8 cellular contexts compared by ENCODE assay signal in the genomic region with DNA sequence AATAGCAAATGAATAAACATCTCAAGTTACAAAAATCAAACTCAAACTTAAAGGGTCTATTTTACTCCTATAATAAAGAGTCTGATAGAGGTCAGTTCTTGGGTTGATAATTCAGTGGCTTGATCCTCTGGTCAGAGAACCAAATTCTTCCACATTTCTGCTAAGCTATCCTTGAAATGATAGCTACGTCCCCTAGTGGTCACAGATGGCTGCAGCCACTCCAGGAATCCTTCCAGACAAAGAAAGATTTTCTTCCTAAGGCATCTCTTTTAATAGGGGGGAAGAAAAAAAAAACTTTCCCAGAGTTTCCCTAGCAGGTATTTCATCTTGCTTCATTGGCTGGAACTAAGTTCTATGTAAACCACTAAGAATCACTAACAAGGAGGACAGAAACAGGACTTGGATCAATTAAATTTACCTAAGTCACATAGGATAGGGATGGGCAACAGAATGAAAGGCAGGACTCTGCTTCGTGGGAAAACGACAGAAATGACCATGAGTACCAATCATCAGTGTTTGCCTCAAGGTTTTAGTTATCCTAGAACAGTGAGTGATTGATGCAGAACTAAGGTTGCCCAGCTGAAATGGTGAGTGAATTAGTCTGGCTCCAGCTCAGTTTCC.
DNase-seq lines count a peak whose midpoint lies in the region; ATAC-seq, FAIRE-seq and TF ChIP-seq lines count a peak whose summit lies in the region.

No MANE protein-coding gene starts in this region.

- H3K14ac ChIP-seq in mesenchymal stem cell (ENCODE audit: low read length in 2 of 2), result no peak overlapping the region

- H3K9ac ChIP-seq in DND-41 (ENCODE audit: low read depth, low read length) (no peak overlapping the region), GM12878 (ENCODE audit: control insufficient read depth, insufficient read depth, low read length) (no peak overlapping the region), mesenchymal stem cell (ENCODE audit: low read length) (no peak overlapping the region)

- no peaks in the 10 kb centered on the region for H3K4me1 Mint-ChIP-seq in activated naive CD8-positive, alpha-beta T cell treated with anti-CD3 and anti-CD28 coated beads for 36 hours
- H3K4me1 Mint-ChIP-seq in activated T-helper 17 cell treated with anti-CD3 and anti-CD28 coated beads, Interleukin-2, amount 50 U/mL, for 72 hours, result no peaks in the 10 kb centered on the region

- H4K8ac ChIP-seq in mesenchymal stem cell (ENCODE audit: low read length), result no peak overlapping the region

- H2BK15ac ChIP-seq in mesenchymal stem cell (ENCODE audit: low read depth, poor library complexity, severe bottlenecking), result no peak overlapping the region

- no peaks in the 10 kb centered on the region for H3K79me2 ChIP-seq in DND-41 (ENCODE audit: insufficient read depth, low read length)
- H3K79me2 ChIP-seq in GM12878 (ENCODE audit: control insufficient read depth, insufficient read depth, low read length), result no peaks in the 10 kb centered on the region

- H3K4me2 ChIP-seq in DND-41 (ENCODE audit: insufficient read depth, low read length) (no peak overlapping the region), GM12878 (ENCODE audit: control insufficient read depth, insufficient read depth) (no peak overlapping the region), mesenchymal stem cell (ENCODE audit: low read length, poor library complexity, severe bottlenecking) (no peak overlapping the region)

- H3K9me3 ChIP-seq in DND-41 (ENCODE audit: insufficient read depth, low read length, severe bottlenecking) (no peaks in the 10 kb centered on the region), GM12878 (replicated peaks; ENCODE audit: control insufficient read depth, insufficient read depth, low read length) (no peaks in the 10 kb centered on the region), mesenchymal stem cell (ENCODE audit: control insufficient read depth, low read length) (no peaks in the 10 kb centered on the region)

- ATAC-seq in DND-41 (ENCODE audit: insufficient read depth, low read depth) (no peak), GM12878 (no peak), HG02588 (IDR thresholded peaks at IDR 0.05; ENCODE audit: unreplicated experiment) (no peak)
- no peak for ATAC-seq in activated T-helper 17 cell treated with anti-CD3 and anti-CD28 coated beads, Interleukin-2, amount 50 U/mL, for 72 hours (replicated peaks)

- no peak overlapping the region for H2BK5ac ChIP-seq in mesenchymal stem cell (ENCODE audit: low read depth, low read length, poor library complexity, severe bottlenecking)

- H3K27ac ChIP-seq in DND-41 (ENCODE audit: low read length) (no peak overlapping the region), GM12878 (ENCODE audit: control insufficient read depth, insufficient read depth) (no peak overlapping the region), mesenchymal stem cell (ENCODE audit: low read length, poor library complexity, severe bottlenecking) (no peak overlapping the region)

- no peak overlapping the region for H3K4me3 Mint-ChIP-seq in activated naive CD8-positive, alpha-beta T cell treated with anti-CD3 and anti-CD28 coated beads for 36 hours
- H3K4me3 Mint-ChIP-seq in activated T-helper 17 cell treated with anti-CD3 and anti-CD28 coated beads, Interleukin-2, amount 50 U/mL, for 72 hours, result no peak overlapping the region

- no TSS peak for BruUV-seq in GM12878 (replicated peaks; lab: Mats Ljungman, UMichigan)

- no peak overlapping the region for H2BK120ac ChIP-seq in mesenchymal stem cell (ENCODE audit: low read depth, low read length)

- TF ChIP-seq CTCF in DND-41 (IDR thresholded peaks at IDR 0.05; ENCODE audit: borderline replicate concordance, extremely low read depth, low read length, poor library complexity, severe bottlenecking), result peak; percentile 51
- peak; percentile 50 to 65 (median 63) for TF ChIP-seq CTCF in GM12878 (IDR thresholded peaks at IDR 0.05 in 2 of 3, conservative IDR thresholded peaks at IDR 0.05 in 1 of 3; ENCODE audit: control insufficient read depth in 2 of 3, extremely low read depth in 1 of 3, insufficient read depth in 1 of 3, low read depth in 3 of 3, low read length in 3 of 3)

- TF ChIP-seq POLR2A in GM12878 (IDR thresholded peaks at IDR 0.05; ENCODE audit: low read depth, low read length), result no peak

- no peak overlapping the region for H3K27ac Mint-ChIP-seq in activated naive CD8-positive, alpha-beta T cell treated with anti-CD3 and anti-CD28 coated beads for 36 hours
- no peak overlapping the region for H3K27ac Mint-ChIP-seq in activated T-helper 17 cell treated with anti-CD3 and anti-CD28 coated beads, Interleukin-2, amount 50 U/mL, for 72 hours

- H2AFZ ChIP-seq in DND-41 (ENCODE audit: low read depth, low read length), result no peak overlapping the region
- no peak overlapping the region for H2AFZ ChIP-seq in GM12878 (ENCODE audit: control insufficient read depth, low read depth, low read length)
- H2AFZ ChIP-seq in mesenchymal stem cell (ENCODE audit: low read depth, low read length), result no peak overlapping the region

- no peak overlapping the region for H3K18ac ChIP-seq in mesenchymal stem cell (ENCODE audit: low read depth in 1 of 2, low read length in 2 of 2)

- H3K4ac ChIP-seq in mesenchymal stem cell (ENCODE audit: low read depth in 1 of 2, low read length in 2 of 2), result no peak overlapping the region

- H3K9me3 Mint-ChIP-seq in activated naive CD8-positive, alpha-beta T cell treated with anti-CD3 and anti-CD28 coated beads for 36 hours, result no peaks in the 10 kb centered on the region
- H3K9me3 Mint-ChIP-seq in activated T-helper 17 cell treated with anti-CD3 and anti-CD28 coated beads, Interleukin-2, amount 50 U/mL, for 72 hours, result no peaks in the 10 kb centered on the region

- SMC1A ChIA-PET in GM12878 (lab: Charles Lee; ENCODE audit: uncharacterized antibody, unreplicated experiment), result interaction anchor here (2.6 kb wide), 1 partner anchor 575 kb away, joined by 9 read pairs; no protein-coding TSS in a partner anchor

- RAD21 ChIA-PET in GM12878 (lab: Charles Lee; ENCODE audit: unreplicated experiment), result interaction anchor here (1.4 kb wide), 2 partner anchors 159 to 575 kb away, joined by 3 to 5 read pairs; no protein-coding TSS in a partner anchor

- H3K27me3 Mint-ChIP-seq in activated naive CD8-positive, alpha-beta T cell treated with anti-CD3 and anti-CD28 coated beads for 36 hours, result peaks cover 3% of the 10 kb centered on the region
- peaks cover 3% of the 10 kb centered on the region for H3K27me3 Mint-ChIP-seq in activated T-helper 17 cell treated with anti-CD3 and anti-CD28 coated beads, Interleukin-2, amount 50 U/mL, for 72 hours

- H3K4me3 ChIP-seq in DND-41 (ENCODE audit: low read depth in 1 of 2, low read length in 2 of 2), result no peak overlapping the region
- no peak overlapping the region for H3K4me3 ChIP-seq in GM12878
- H3K4me3 ChIP-seq in mesenchymal stem cell (ENCODE audit: insufficient read depth in 1 of 2, low read depth in 1 of 2, low read length in 2 of 2), result no peak overlapping the region

- TF ChIP-seq RAD21 in Ishikawa (IDR thresholded peaks at IDR 0.05; ENCODE audit: low read depth), result peak; percentile 90
- peak; percentile 39 for TF ChIP-seq RAD21 in GM12878 (IDR thresholded peaks at IDR 0.05; ENCODE audit: insufficient read depth, low read depth, low read length)

- peaks cover 1% of the 10 kb centered on the region for H3K36me3 Mint-ChIP-seq in activated naive CD8-positive, alpha-beta T cell treated with anti-CD3 and anti-CD28 coated beads for 36 hours
- H3K36me3 Mint-ChIP-seq in activated T-helper 17 cell treated with anti-CD3 and anti-CD28 coated beads, Interleukin-2, amount 50 U/mL, for 72 hours (ENCODE audit: low read depth), result no peaks in the 10 kb centered on the region

- H3K79me1 ChIP-seq in mesenchymal stem cell (replicated peaks; ENCODE audit: low read length, poor library complexity, severe bottlenecking), result no peaks in the 10 kb centered on the region

- 0% methylated on average over 3 of the region's 3 CpGs for WGBS in GM12878 (ENCODE audit: insufficient coverage, insufficient replicate concordance, low lambda C conversion rate, missing lambda C conversion rate)
- WGBS in mesenchymal stem cell, result 67% methylated on average over 2 of the region's 3 CpGs

- intact Hi-C loops in GM12878 (cut with micrococcal nuclease; ENCODE audit: unreplicated experiment), result loop anchor here (2.0 to 10.0 kb wide), 2 partner anchors 164 to 574 kb away; no protein-coding TSS in a partner anchor

- in situ Hi-C loops in GM12878 (cut with MboI), result no loop called here

- POLR2A ChIA-PET in GM12878 (lab: Charles Lee), result no interaction called here

- H3K27me3 ChIP-seq in DND-41 (ENCODE audit: insufficient read depth, low read length, poor library complexity), result peaks cover 19% of the 10 kb centered on the region
- H3K27me3 ChIP-seq in GM12878 (replicated peaks in 1 of 2; ENCODE audit: control insufficient read depth in 2 of 2, insufficient read depth in 2 of 2, low read length in 1 of 2), result peaks cover 0 to 1% of the 10 kb centered on the region in 2 experiments; a peak in 2 of 4 replicates
- no peaks in the 10 kb centered on the region for H3K27me3 ChIP-seq in mesenchymal stem cell (ENCODE audit: control insufficient read depth in 1 of 2, insufficient read depth in 1 of 2, low read length in 2 of 2)

- H4K91ac ChIP-seq in mesenchymal stem cell (ENCODE audit: low read length), result no peak overlapping the region

- no peak overlapping the region for H2BK12ac ChIP-seq in mesenchymal stem cell (ENCODE audit: low read length in 2 of 2)

- H2AK5ac ChIP-seq in mesenchymal stem cell (ENCODE audit: low read length, severe bottlenecking), result no peak overlapping the region

- DNase-seq in DND-41 (no peak), GM12878 (ENCODE audit: low read depth, low spot score) (no peak), mesenchymal stem cell (peak; percentile 26)
- no peak for DNase-seq in activated naive CD8-positive, alpha-beta T cell treated with anti-CD3 and anti-CD28 coated beads for 36 hours
- no peak for DNase-seq in stimulated activated CD4-positive, alpha-beta T cell treated with anti-CD3 and anti-CD28 coated beads, Interleukin-1b, Interleukin-23, amount 100 ng/mL, for 48 hours

- H3K4me1 ChIP-seq in DND-41 (ENCODE audit: insufficient read depth, low read length) (0 out of 2 replicates have a peak, but pooled peaks cover 4% of the 10 kb centered on the region), GM12878 (ENCODE audit: control insufficient read depth, insufficient read depth, low read length) (no peaks in the 10 kb centered on the region), mesenchymal stem cell (ENCODE audit: control insufficient read depth, insufficient read depth, low read depth, low read length) (no peaks in the 10 kb centered on the region)

- TF ChIP-seq EP300 in Ishikawa (IDR thresholded peaks at IDR 0.05; ENCODE audit: borderline replicate concordance) (no peak), GM12878 (IDR thresholded peaks at IDR 0.05; ENCODE audit: borderline replicate concordance in 1 of 2, control insufficient read depth in 1 of 2, low read depth in 2 of 2, low read length in 2 of 2) (no peak)

- FAIRE-seq in GM12878 (lab: Jason Lieb, UNC), result no peak

- H3K23ac ChIP-seq in mesenchymal stem cell (ENCODE audit: low read length in 2 of 2), result no peak overlapping the region

- H3K36me3 ChIP-seq in DND-41 (ENCODE audit: insufficient read depth, low read length), result no peaks in the 10 kb centered on the region
- H3K36me3 ChIP-seq in GM12878 (ENCODE audit: control insufficient read depth in 2 of 2, insufficient read depth in 2 of 2, low read length in 1 of 2), result no peaks in the 10 kb centered on the region
- no peaks in the 10 kb centered on the region for H3K36me3 ChIP-seq in mesenchymal stem cell (ENCODE audit: control insufficient read depth in 1 of 2, insufficient read depth in 2 of 2, low read depth in 1 of 2, low read length in 2 of 2)

- CTCF ChIA-PET in GM12878 (lab: Yijun Ruan, JAX), result interaction anchor here (0.7 to 2.2 kb wide), 7 partner anchors 10 to 575 kb away, joined by 3 to 17 read pairs (median 4); no protein-coding TSS in a partner anchor

- no peaks in the 10 kb centered on the region for H4K20me1 ChIP-seq in DND-41 (ENCODE audit: insufficient read depth, low read length)
- no peaks in the 10 kb centered on the region for H4K20me1 ChIP-seq in GM12878 (ENCODE audit: control insufficient read depth, insufficient read depth)
